1 cellular context compared by ENCODE assay signal in the genomic region with DNA sequence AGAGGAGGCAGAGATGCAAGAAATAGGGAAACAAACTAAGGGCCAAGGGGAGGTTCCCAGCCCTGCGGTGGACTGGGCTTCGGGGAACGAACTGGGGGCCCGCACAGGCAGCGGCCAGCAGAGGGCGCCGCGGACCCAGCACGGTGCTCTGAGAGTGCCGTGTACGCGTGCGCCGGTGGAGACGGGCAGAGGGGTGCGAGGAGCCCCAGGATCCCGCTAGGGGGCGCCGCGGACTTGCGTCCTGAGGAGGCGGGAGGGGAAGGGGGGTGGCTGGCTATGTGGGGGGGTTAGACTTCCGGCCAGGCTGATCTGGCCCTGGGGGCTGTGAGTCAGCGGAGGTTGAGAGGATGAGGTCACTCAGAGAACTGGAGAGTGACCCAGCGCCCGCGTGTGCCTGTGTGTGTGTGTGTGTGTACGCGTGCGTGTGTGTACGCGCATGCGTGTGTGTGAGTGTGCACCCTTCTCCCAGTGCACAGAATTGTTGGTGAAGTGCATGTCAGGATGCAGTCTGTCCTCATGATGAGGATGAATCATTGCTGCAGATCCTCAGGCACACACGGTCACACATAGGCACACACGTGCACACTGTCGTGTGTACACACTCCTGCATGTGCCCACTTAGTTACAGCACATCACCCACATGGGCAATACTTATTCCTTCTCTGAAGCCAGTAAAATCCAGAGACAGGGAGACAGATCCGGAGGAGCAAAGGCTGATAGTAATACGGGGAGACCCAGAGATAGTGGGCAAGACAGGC.
A peak's percentile ranks its signal among the peaks of the same experiment; 100 is the strongest.
TF ChIP-seq lines count a peak whose summit lies in the region.

No MANE protein-coding gene starts in this region.

TF ChIP-seq in HEK293, 187 proteins besides CTCF, POLR2A, EP300 and RAD21 (continued from another document and continues in another):
- TF ChIP-seq ZNF639 (tag by site-specific recombination; IDR thresholded peaks at IDR 0.05) (peak; percentile 96), ZNF501 (tag by site-specific recombination; IDR thresholded peaks at IDR 0.05) (peak; percentile 97; the same call in 1 of the 2 replicates), ZNF747 (tag by site-specific recombination; IDR thresholded peaks at IDR 0.05) (no peak), ZBTB21 (tag by site-specific recombination; IDR thresholded peaks at IDR 0.05) (peak; percentile 94), ZNF362 (tag by site-specific recombination; IDR thresholded peaks at IDR 0.05) (no peak), ZXDB (tag by site-specific recombination; IDR thresholded peaks at IDR 0.05) (peak; percentile 92), ZNF16 (tag by site-specific recombination; IDR thresholded peaks at IDR 0.05; ENCODE audit: low read depth) (no peak), ZNF335 (tag by site-specific recombination; conservative IDR thresholded peaks at IDR 0.05) (peak; percentile 94), ZNF114 (tag by site-specific recombination; IDR thresholded peaks at IDR 0.05) (no peak), SALL2 (tag by site-specific recombination; IDR thresholded peaks at IDR 0.05; ENCODE audit: borderline replicate concordance) (no peak), ZNF658 (tag by site-specific recombination; IDR thresholded peaks at IDR 0.05) (peak; percentile 47; the same call in 1 of the 2 replicates), ZNF174 (tag by site-specific recombination; IDR thresholded peaks at IDR 0.05) (no peak), ZNF791 (tag by site-specific recombination; IDR thresholded peaks at IDR 0.05) (no peak), ZNF324 (tag by site-specific recombination; IDR thresholded peaks at IDR 0.05) (peak; percentile 98), ZNF558 (tag by site-specific recombination; IDR thresholded peaks at IDR 0.05) (peak; percentile 79; the same call in 1 of the 2 replicates), MEIS1 (CRISPR knock-in tag; IDR thresholded peaks at IDR 0.05; ENCODE audit: borderline replicate concordance) (no peak), ZBTB26 (tag by site-specific recombination; optimal IDR thresholded peaks at IDR 0.05) (peak; percentile 99), MZF1 (tag by site-specific recombination; IDR thresholded peaks at IDR 0.05; ENCODE audit: borderline replicate concordance) (no peak), EGR2 (tag by site-specific recombination; IDR thresholded peaks at IDR 0.05; ENCODE audit: low read depth) (peak; percentile 85), ZNF629 (tag by site-specific recombination; IDR thresholded peaks at IDR 0.05) (peak; percentile 97), ZNF621 (tag by site-specific recombination; IDR thresholded peaks at IDR 0.05) (no peak), ZNF138 (tag by site-specific recombination; IDR thresholded peaks at IDR 0.05; ENCODE audit: borderline replicate concordance) (no peak), ZNF394 (tag by site-specific recombination; IDR thresholded peaks at IDR 0.05; ENCODE audit: borderline replicate concordance) (peak; percentile 85), KLF16 (tag by site-specific recombination; IDR thresholded peaks at IDR 0.05) (peak; percentile 96), SP3 (tag by site-specific recombination; IDR thresholded peaks at IDR 0.05) (peak; percentile 83), ZSCAN30 (tag by site-specific recombination; IDR thresholded peaks at IDR 0.05) (peak; percentile 60), ZNF214 (tag by site-specific recombination; IDR thresholded peaks at IDR 0.05; ENCODE audit: borderline replicate concordance) (no peak), SCRT2 (tag by site-specific recombination; IDR thresholded peaks at IDR 0.05) (0 out of 2 replicates have a peak, but pooled peaks have one; percentile 46), ZNF521 (tag by site-specific recombination; IDR thresholded peaks at IDR 0.05) (no peak), KLF7 (tag by site-specific recombination; IDR thresholded peaks at IDR 0.05; ENCODE audit: borderline replicate concordance) (peak; percentile 69; the same call in 1 of the 2 replicates), ZNF133 (tag by site-specific recombination; IDR thresholded peaks at IDR 0.05) (no peak; the same call in 1 of the 2 replicates), GLI2 (tag by site-specific recombination; IDR thresholded peaks at IDR 0.05; ENCODE audit: borderline replicate concordance, low read depth) (no peak), ZNF132 (tag by site-specific recombination; IDR thresholded peaks at IDR 0.05; ENCODE audit: borderline replicate concordance) (no peak), ZNF274 (IDR thresholded peaks at IDR 0.05; ENCODE audit: low read length) (no peak), ZNF274 (tag by site-specific recombination; IDR thresholded peaks at IDR 0.05; ENCODE audit: borderline replicate concordance) (no peak), ZNF311 (tag by site-specific recombination; IDR thresholded peaks at IDR 0.05; ENCODE audit: borderline replicate concordance) (no peak), ZNF610 (tag by site-specific recombination; IDR thresholded peaks at IDR 0.05; ENCODE audit: borderline replicate concordance) (no peak), ZNF692 (tag by site-specific recombination; IDR thresholded peaks at IDR 0.05) (peak; percentile 94; the same call in 1 of the 2 replicates), ZNF146 (tag by site-specific recombination; IDR thresholded peaks at IDR 0.05) (peak; percentile 58)
- TF ChIP-seq, protein P1, sequence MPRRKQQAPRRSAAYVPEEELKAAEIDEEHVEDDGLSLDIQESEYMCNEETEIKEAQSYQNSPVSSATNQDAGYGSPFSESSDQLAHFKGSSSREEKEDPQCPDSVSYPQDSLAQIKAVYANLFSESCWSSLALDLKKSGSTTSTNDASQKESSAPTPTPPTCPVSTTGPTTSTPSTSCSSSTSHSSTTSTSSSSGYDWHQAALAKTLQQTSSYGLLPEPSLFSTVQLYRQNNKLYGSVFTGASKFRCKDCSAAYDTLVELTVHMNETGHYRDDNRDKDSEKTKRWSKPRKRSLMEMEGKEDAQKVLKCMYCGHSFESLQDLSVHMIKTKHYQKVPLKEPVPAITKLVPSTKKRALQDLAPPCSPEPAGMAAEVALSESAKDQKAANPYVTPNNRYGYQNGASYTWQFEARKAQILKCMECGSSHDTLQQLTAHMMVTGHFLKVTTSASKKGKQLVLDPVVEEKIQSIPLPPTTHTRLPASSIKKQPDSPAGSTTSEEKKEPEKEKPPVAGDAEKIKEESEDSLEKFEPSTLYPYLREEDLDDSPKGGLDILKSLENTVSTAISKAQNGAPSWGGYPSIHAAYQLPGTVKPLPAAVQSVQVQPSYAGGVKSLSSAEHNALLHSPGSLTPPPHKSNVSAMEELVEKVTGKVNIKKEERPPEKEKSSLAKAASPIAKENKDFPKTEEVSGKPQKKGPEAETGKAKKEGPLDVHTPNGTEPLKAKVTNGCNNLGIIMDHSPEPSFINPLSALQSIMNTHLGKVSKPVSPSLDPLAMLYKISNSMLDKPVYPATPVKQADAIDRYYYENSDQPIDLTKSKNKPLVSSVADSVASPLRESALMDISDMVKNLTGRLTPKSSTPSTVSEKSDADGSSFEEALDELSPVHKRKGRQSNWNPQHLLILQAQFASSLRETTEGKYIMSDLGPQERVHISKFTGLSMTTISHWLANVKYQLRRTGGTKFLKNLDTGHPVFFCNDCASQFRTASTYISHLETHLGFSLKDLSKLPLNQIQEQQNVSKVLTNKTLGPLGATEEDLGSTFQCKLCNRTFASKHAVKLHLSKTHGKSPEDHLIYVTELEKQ (tag by site-specific recombination; IDR thresholded peaks at IDR 0.05; ENCODE audit: borderline replicate concordance) = peak; percentile 84
- TF ChIP-seq, protein P2, sequence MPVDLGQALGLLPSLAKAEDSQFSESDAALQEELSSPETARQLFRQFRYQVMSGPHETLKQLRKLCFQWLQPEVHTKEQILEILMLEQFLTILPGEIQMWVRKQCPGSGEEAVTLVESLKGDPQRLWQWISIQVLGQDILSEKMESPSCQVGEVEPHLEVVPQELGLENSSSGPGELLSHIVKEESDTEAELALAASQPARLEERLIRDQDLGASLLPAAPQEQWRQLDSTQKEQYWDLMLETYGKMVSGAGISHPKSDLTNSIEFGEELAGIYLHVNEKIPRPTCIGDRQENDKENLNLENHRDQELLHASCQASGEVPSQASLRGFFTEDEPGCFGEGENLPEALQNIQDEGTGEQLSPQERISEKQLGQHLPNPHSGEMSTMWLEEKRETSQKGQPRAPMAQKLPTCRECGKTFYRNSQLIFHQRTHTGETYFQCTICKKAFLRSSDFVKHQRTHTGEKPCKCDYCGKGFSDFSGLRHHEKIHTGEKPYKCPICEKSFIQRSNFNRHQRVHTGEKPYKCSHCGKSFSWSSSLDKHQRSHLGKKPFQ (tag by site-specific recombination; IDR thresholded peaks at IDR 0.05) = peak; percentile 91
- TF ChIP-seq, protein P3, sequence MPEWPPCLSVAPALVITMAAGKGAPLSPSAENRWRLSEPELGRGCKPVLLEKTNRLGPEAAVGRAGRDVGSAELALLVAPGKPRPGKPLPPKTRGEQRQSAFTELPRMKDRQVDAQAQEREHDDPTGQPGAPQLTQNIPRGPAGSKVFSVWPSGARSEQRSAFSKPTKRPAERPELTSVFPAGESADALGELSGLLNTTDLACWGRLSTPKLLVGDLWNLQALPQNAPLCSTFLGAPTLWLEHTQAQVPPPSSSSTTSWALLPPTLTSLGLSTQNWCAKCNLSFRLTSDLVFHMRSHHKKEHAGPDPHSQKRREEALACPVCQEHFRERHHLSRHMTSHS (tag by site-specific recombination; IDR thresholded peaks at IDR 0.05) = peak; percentile 62; the same call in 1 of the 2 replicates
- TF ChIP-seq, protein P4, sequence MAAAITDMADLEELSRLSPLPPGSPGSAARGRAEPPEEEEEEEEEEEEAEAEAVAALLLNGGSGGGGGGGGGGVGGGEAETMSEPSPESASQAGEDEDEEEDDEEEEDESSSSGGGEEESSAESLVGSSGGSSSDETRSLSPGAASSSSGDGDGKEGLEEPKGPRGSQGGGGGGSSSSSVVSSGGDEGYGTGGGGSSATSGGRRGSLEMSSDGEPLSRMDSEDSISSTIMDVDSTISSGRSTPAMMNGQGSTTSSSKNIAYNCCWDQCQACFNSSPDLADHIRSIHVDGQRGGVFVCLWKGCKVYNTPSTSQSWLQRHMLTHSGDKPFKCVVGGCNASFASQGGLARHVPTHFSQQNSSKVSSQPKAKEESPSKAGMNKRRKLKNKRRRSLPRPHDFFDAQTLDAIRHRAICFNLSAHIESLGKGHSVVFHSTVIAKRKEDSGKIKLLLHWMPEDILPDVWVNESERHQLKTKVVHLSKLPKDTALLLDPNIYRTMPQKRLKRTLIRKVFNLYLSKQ (tag by site-specific recombination; IDR thresholded peaks at IDR 0.05; ENCODE audit: borderline replicate concordance) = no peak
- TF ChIP-seq, protein P5, sequence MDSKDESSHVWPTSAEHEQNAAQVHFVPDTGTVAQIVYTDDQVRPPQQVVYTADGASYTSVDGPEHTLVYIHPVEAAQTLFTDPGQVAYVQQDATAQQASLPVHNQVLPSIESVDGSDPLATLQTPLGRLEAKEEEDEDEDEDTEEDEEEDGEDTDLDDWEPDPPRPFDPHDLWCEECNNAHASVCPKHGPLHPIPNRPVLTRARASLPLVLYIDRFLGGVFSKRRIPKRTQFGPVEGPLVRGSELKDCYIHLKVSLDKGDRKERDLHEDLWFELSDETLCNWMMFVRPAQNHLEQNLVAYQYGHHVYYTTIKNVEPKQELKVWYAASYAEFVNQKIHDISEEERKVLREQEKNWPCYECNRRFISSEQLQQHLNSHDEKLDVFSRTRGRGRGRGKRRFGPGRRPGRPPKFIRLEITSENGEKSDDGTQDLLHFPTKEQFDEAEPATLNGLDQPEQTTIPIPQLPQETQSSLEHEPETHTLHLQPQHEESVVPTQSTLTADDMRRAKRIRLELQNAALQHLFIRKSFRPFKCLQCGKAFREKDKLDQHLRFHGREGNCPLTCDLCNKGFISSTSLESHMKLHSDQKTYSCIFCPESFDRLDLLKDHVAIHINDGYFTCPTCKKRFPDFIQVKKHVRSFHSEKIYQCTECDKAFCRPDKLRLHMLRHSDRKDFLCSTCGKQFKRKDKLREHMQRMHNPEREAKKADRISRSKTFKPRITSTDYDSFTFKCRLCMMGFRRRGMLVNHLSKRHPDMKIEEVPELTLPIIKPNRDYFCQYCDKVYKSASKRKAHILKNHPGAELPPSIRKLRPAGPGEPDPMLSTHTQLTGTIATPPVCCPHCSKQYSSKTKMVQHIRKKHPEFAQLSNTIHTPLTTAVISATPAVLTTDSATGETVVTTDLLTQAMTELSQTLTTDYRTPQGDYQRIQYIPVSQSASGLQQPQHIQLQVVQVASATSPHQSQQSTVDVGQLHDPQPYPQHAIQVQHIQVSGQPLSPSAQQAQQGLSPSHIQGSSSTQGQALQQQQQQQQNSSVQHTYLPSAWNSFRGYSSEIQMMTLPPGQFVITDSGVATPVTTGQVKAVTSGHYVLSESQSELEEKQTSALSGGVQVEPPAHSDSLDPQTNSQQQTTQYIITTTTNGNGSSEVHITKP (tag by site-specific recombination; IDR thresholded peaks at IDR 0.05) = peak; percentile 64; the same call in 1 of the 2 replicates
